In genomic region chr1:40690919-40691537, GRCh38 we compare ENCODE assay signal across 8 cellular contexts. TPM values are rescaled to one million over a fixed set of nuclear protein-coding genes. Genes with fewer than 3 reads are reported as not detected.
DNase-seq lines count a peak whose midpoint lies in the region; ATAC-seq and TF ChIP-seq lines count a peak whose summit lies in the region.

No MANE protein-coding gene starts in this region.

- peaks cover 67% of the 10 kb centered on the region for H3K79me2 ChIP-seq in GM23338 (replicated peaks; ENCODE audit: insufficient read depth)

- TF ChIP-seq CTCF in GM23338 (conservative IDR thresholded peaks at IDR 0.05; ENCODE audit: low read depth in 2 of 2), result no peak
- no peak for TF ChIP-seq CTCF in WTC11 (IDR thresholded peaks at IDR 0.05)
- no peak for TF ChIP-seq CTCF in glutamatergic neuron (IDR thresholded peaks at IDR 0.05; ENCODE audit: partially characterized antibody, unreplicated experiment)

- H3F3A ChIP-seq in GM23338 (replicated peaks; ENCODE audit: low read depth), result 0 out of 2 replicates have a peak, but pooled peaks cover 3% of the 10 kb centered on the region

- POLR2A ChIA-PET in WTC11 (lab: Charles Lee), result interaction anchor here (0.7 to 2.9 kb wide), 20 partner anchors 9 to 289 kb away, joined by 3 to 39 read pairs (median 3); partner anchors contain the start of gene RIMS3

- DNase-seq in GM23338 (ENCODE audit: low spot score) (no peak), WTC11 (ENCODE audit: low spot score) (no peak), glutamatergic neuron (no peak), COLO668 (lab: John Stamatoyannopoulos, UW; ENCODE audit: unreplicated experiment) (no peak)

- H3K9me3 Mint-ChIP-seq in GM23338 (no peaks in the 10 kb centered on the region; the same call in 2 of the 3 replicates), WTC11 (no peaks in the 10 kb centered on the region), glutamatergic neuron (ENCODE audit: unreplicated experiment) (peaks cover 7% of the 10 kb centered on the region)

- H3K4me1 Mint-ChIP-seq in GM23338 (peaks cover 39% of the 10 kb centered on the region), WTC11 (peaks cover 49% of the 10 kb centered on the region), glutamatergic neuron (ENCODE audit: low read depth, unreplicated experiment) (peaks cover 14% of the 10 kb centered on the region)

- H4K20me1 ChIP-seq in GM23338 (replicated peaks; ENCODE audit: insufficient read depth), result peaks cover 21% of the 10 kb centered on the region

- no peak for ATAC-seq in GM23338
- no peak for ATAC-seq in WTC11
- ATAC-seq in HG02642 (IDR thresholded peaks at IDR 0.05; ENCODE audit: poor library complexity, unreplicated experiment), result no peak
- ATAC-seq in HG02798 (IDR thresholded peaks at IDR 0.05; ENCODE audit: poor library complexity, unreplicated experiment), result no peak
- no peak for ATAC-seq in GM18909 (IDR thresholded peaks at IDR 0.05; ENCODE audit: poor library complexity, unreplicated experiment)

- H3K27me3 ChIP-seq in GM23338 (ENCODE audit: insufficient read depth) (no peaks in the 10 kb centered on the region), skeletal muscle tissue (ENCODE audit: control insufficient read depth in 3 of 3, insufficient read depth in 3 of 3, low read length in 3 of 3) (no peaks in the 10 kb centered on the region)

- H3K9me3 ChIP-seq in skeletal muscle tissue (ENCODE audit: control insufficient read depth in 3 of 3, low read length in 3 of 3), result no peaks in the 10 kb centered on the region

- H3K27ac ChIP-seq in GM23338 (ENCODE audit: low read depth) (no peak overlapping the region), skeletal muscle tissue (ENCODE audit: low read depth, low read length) (peak overlapping the region; percentile 100)

- H2AFZ ChIP-seq in GM23338, result no peak overlapping the region

- H3K36me3 Mint-ChIP-seq in GM23338 (ENCODE audit: low read depth) (peaks cover 20% of the 10 kb centered on the region), WTC11 (peaks cover 12% of the 10 kb centered on the region), glutamatergic neuron (ENCODE audit: unreplicated experiment) (peaks cover 4% of the 10 kb centered on the region)

- H3K27ac Mint-ChIP-seq in GM23338, result peak overlapping the region; percentile 97
- H3K27ac Mint-ChIP-seq in WTC11, result peak overlapping the region; percentile 98
- peak overlapping the region; percentile 80 for H3K27ac Mint-ChIP-seq in glutamatergic neuron (ENCODE audit: unreplicated experiment)

- peaks cover 31% of the 10 kb centered on the region for H3K4me1 ChIP-seq in GM23338 (ENCODE audit: insufficient read depth)
- peaks cover 16 to 21% (median 21%) of the 10 kb centered on the region in 3 donors for H3K4me1 ChIP-seq in skeletal muscle tissue (ENCODE audit: control insufficient read depth in 3 of 3, insufficient read depth in 3 of 3, low read length in 3 of 3)

- CTCF ChIA-PET in WTC11 (lab: Charles Lee), result interaction anchor here (0.6 to 2.0 kb wide), 22 partner anchors 10 to 262 kb away, joined by 3 to 13 read pairs (median 4); partner anchors contain the start of gene RIMS3

- peak overlapping the region; percentile 85 for H3K4me2 ChIP-seq in GM23338

- H3K4me3 Mint-ChIP-seq in GM23338 (peak overlapping the region; percentile 89), WTC11 (peak overlapping the region; percentile 91), glutamatergic neuron (ENCODE audit: unreplicated experiment) (peak overlapping the region; percentile 95)

- no peaks in the 10 kb centered on the region for H3K9me2 ChIP-seq in GM23338 (ENCODE audit: insufficient read depth)

- peak overlapping the region; percentile 93 to 99 (median 98) for H3K9ac ChIP-seq in skeletal muscle tissue (ENCODE audit: low read depth in 1 of 3, low read length in 3 of 3)

- H3K27me3 Mint-ChIP-seq in GM23338 (ENCODE audit: insufficient read depth, low read depth, poor library complexity) (peaks cover 10% of the 10 kb centered on the region), WTC11 (ENCODE audit: low read depth) (no peaks in the 10 kb centered on the region), glutamatergic neuron (ENCODE audit: unreplicated experiment) (peaks cover 11% of the 10 kb centered on the region)

- H3K36me3 ChIP-seq in GM23338 (ENCODE audit: insufficient read depth) (no peaks in the 10 kb centered on the region), skeletal muscle tissue (ENCODE audit: control insufficient read depth in 3 of 3, insufficient read depth in 3 of 3, low read length in 3 of 3) (peaks cover 2 to 3% (median 2%) of the 10 kb centered on the region in 3 donors)

- H3K4me3 ChIP-seq in GM23338 (peak overlapping the region; percentile 69), skeletal muscle tissue (ENCODE audit: low read length in 3 of 3) (peak overlapping the region; percentile 85 to 93 (median 88))

TF ChIP-seq in GM23338, 12 proteins besides CTCF, POLR2A, EP300 and RAD21:
- TF ChIP-seq ZNF331 (CRISPR knock-in tag; IDR thresholded peaks at IDR 0.05; ENCODE audit: low read depth), result no peak
- no peak for TF ChIP-seq ETS1 (IDR thresholded peaks at IDR 0.05)
- no peak for TF ChIP-seq STAT1 (IDR thresholded peaks at IDR 0.05; ENCODE audit: unreplicated experiment)
- TF ChIP-seq EZH2 (IDR thresholded peaks at IDR 0.05; ENCODE audit: low read depth, unreplicated experiment), result no peak

TF ChIP-seq in WTC11, 78 proteins besides CTCF, POLR2A, EP300 and RAD21:
- TF ChIP-seq OVOL2 (CRISPR knock-in tag; IDR thresholded peaks at IDR 0.05; ENCODE audit: borderline replicate concordance) (no peak), FOXJ3 (CRISPR knock-in tag; IDR thresholded peaks at IDR 0.05; ENCODE audit: borderline replicate concordance) (no peak), ZMAT4 (CRISPR knock-in tag; IDR thresholded peaks at IDR 0.05) (no peak), NFATC4 (CRISPR knock-in tag; IDR thresholded peaks at IDR 0.05) (0 out of 2 replicates have a peak, but pooled peaks have one; percentile 37), FOXK1 (CRISPR knock-in tag; IDR thresholded peaks at IDR 0.05) (no peak), ZNF121 (CRISPR knock-in tag; IDR thresholded peaks at IDR 0.05) (no peak), CBFB (CRISPR knock-in tag; IDR thresholded peaks at IDR 0.05; ENCODE audit: low read depth) (no peak)

RNA-seq across cellular contexts. Expression of gene NFYC, which starts 0.5 kb away (rescaled TPM):
- total RNA-seq in GM23338 (2014; rRNA removed; shearing (Covaris generic)), result 37.8 and 42.7 TPM in 2 replicates
- 34.5 and 36.2 TPM in 2 replicates for polyA plus RNA-seq in GM23338 (2016; fragmentation: Nextera tagmentation; extraction: Ambion mirVana)
- total RNA-seq in WTC11 (2021) (46.5 to 47.5 TPM (median 47.4 TPM) in 3 replicates), glutamatergic neuron (ENCODE audit: unreplicated experiment) (44.2 TPM), skeletal muscle tissue (28.2 TPM)

RNA-seq across cellular contexts. Expression of gene RIMS3, which starts 25.5 kb away (rescaled TPM):
- 19.7 and 27.2 TPM in 2 replicates for total RNA-seq in GM23338 (2014; rRNA removed; shearing (Covaris generic))
- polyA plus RNA-seq in GM23338 (2016; fragmentation: Nextera tagmentation; extraction: Ambion mirVana), result 6.9 and 8.7 TPM in 2 replicates
- 19.8 to 19.9 TPM (median 19.8 TPM) in 3 replicates for total RNA-seq in WTC11 (2021)
- 126 TPM for total RNA-seq in glutamatergic neuron (ENCODE audit: unreplicated experiment)
- 0.52 TPM for total RNA-seq in skeletal muscle tissue

Comparison
In these comparisons a context has a peak if more than half of its experiments do, and no peak if none do; other contexts are left out.
1. RNA of gene RIMS3, which starts 25.5 kb away (total RNA-seq): 126 TPM in glutamatergic neuron (single experiment), 19.7 to 27.2 TPM in GM23338 and 19.8 to 19.9 TPM in WTC11; 0.52 TPM in skeletal muscle tissue (single experiment); every median in the first group is over 10 times any median in the second.
2. Peak in every context shown above with its lines, with median percentiles within 50 percentile points of each other: H3K27ac Mint-ChIP-seq and H3K4me3 Mint-ChIP-seq.